21 cellular contexts compared by ENCODE assay signal in the genomic region with DNA sequence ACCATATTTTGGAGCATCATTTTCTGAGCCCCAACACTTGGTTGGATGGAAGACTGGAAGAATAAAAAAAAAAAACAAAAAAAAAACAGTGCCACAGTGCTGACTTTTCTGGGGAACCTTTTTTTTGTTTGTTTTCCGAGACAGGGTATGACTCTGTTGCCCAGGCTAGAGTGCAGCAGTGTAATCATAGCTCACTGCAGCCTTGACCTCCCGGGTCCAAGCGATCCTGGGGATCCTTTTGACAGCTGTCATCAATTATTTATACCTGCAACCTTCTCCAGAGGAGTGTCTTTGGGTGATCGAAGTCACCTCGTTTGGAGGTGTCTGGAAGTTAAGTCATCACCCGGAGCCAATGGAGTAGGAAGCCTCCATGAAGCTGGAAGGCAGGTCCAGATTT. TPM values are rescaled to one million over a fixed set of nuclear protein-coding genes. Genes with fewer than 3 reads are reported as not detected.
"Had no signal": no experiment of that assay in that cellular context is flagged by ENCODE, and none has a peak within 500 bp of the region (broad histone marks: within the 10 kb centered on the region; RNA-seq: fewer than 3 reads in every experiment).

No MANE protein-coding gene starts in this region.

- H3K9me3 ChIP-seq: ascending aorta, gastroesophageal sphincter, heart left ventricle, ovary, sigmoid colon, tibial nerve, vagina had no signal

- H3K27me3 ChIP-seq: ascending aorta, gastroesophageal sphincter, heart left ventricle, ovary, sigmoid colon, tibial nerve, vagina had no signal

- H3K27ac ChIP-seq: ascending aorta, gastroesophageal sphincter, heart left ventricle, ovary, sigmoid colon, tibial nerve, vagina had no signal

- DNase-seq: activated B cell treated with CpG ODN at 0.5 μM for 24 hours; activated CD4-positive, alpha-beta T cell treated with anti-CD3 and anti-CD28 coated beads, Interleukin-2, amount 10 ng/mL, durations not matched to agents 24 days and 14 days; activated CD8-positive, alpha-beta T cell treated with anti-CD3 and anti-CD28 coated beads, Interleukin-2, amount 10 ng/mL, durations not matched to agents 7 days and 5 days; activated effector memory CD4-positive, alpha-beta T cell treated with Interleukin-2 at 50 U/mL for 16 hours; activated T-cell treated with anti-CD3 and anti-CD28 coated beads, Interleukin-2, amount 50 U/mL, for 4 hours; effector CD4-positive, alpha-beta T cell; heart left ventricle; kidney; midbrain; ovary; sigmoid colon; stimulated activated CD4-positive, alpha-beta T cell treated with anti-CD3 and anti-CD28 coated beads, Interleukin-1b, Interleukin-23, amount 100 ng/mL, for 48 hours; stimulated activated CD8-positive, alpha-beta memory T cell treated with anti-CD3 and anti-CD28 coated beads, Interleukin-4, amount 100 ng/mL, for 48 hours; stimulated activated naive CD4-positive, alpha-beta T cell treated with Interleukin-2 at 50 U/mL for 16 hours; T-cell had no signal

- H3K36me3 ChIP-seq: ascending aorta, gastroesophageal sphincter, heart left ventricle, ovary, sigmoid colon, tibial nerve, vagina had no signal

- H3K4me1 ChIP-seq: ascending aorta, gastroesophageal sphincter, sigmoid colon, tibial nerve, vagina had no signal

- H3K4me3 ChIP-seq: ascending aorta, gastroesophageal sphincter, heart left ventricle, lung, ovary, sigmoid colon, tibial nerve, vagina had no signal

- ATAC-seq: activated CD8-positive, alpha-beta T cell treated with anti-CD3 and anti-CD28 coated beads, Interleukin-2, amount 10 ng/mL, durations not matched to agents 7 days and 5 days; activated T-cell treated with anti-CD3 and anti-CD28 coated beads, Interleukin-2, amount 50 U/mL, for 4 hours; gastroesophageal sphincter; heart left ventricle; left lobe of liver; T-cell had no signal

RNA-seq across cellular contexts. Expression of gene TPX2, which starts 7.8 kb away (rescaled TPM):
- total RNA-seq: ascending aorta had no signal
